ENCODE assay signal across 9 cellular contexts in the genomic region with DNA sequence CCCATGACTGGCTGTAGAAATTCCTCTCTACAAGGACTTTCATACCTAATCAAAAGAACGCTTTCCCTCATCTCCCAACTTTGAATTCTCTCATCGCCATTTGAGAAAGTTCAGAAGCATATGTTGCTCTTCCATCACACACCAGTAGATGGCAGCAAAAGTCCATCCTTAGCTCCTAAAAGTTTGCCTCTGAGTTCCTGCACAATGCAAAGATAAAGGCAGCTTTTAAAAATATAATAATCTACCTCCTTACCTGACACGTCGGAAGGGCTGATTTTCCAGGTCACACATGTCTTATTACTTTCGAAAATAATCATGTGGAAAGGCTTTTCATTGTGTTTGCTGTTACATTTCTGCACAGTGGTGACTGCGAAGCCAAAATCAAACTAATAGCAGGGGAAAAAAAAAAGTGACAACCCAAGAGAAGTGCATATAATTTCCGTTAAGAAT.
DNase-seq lines count a peak whose midpoint lies in the region; ATAC-seq, FAIRE-seq and TF ChIP-seq lines count a peak whose summit lies in the region.
"Had no signal": no experiment of that assay in that cellular context is flagged by ENCODE, and none has a peak within 500 bp of the region (broad histone marks: within the 10 kb centered on the region; RNA-seq: fewer than 3 reads in every experiment).

No MANE protein-coding gene starts in this region.

- peak; percentile 73 for ATAC-seq in HG03159 (IDR thresholded peaks at IDR 0.05; ENCODE audit: unreplicated experiment)
- ATAC-seq: T-cell had no signal

- no peak for TF ChIP-seq POLR2A in GM12892 (IDR thresholded peaks at IDR 0.05; ENCODE audit: low read depth, low read length)

- DNase-seq in C1 segment of cervical spinal cord (lab: John Stamatoyannopoulos, UW), result peak in 9 of 14 donors; percentile 0 to 42 (median 17)
- DNase-seq in GM18507 (ENCODE audit: extremely low spot score, insufficient read length, low read depth), result no peak
- peak; percentile 45 to 61 for DNase-seq in NOMO-1 (lab: John Stamatoyannopoulos, UW; ENCODE audit: unreplicated experiment in 2 of 2)
- DNase-seq in anterior cingulate cortex (lab: John Stamatoyannopoulos, UW), result peak in 44 of 58 donors; percentile 1 to 58 (median 18)
- peak in 32 of 51 donors; percentile 0 to 83 (median 10) for DNase-seq in hypothalamus (lab: John Stamatoyannopoulos, UW)
- peak; percentile 26 for DNase-seq in smooth muscle cell of the brain vasculature (ENCODE audit: low read depth, low spot score)
- no peak for DNase-seq in GM12892 (ENCODE audit: insufficient read length)

- FAIRE-seq in GM18507 (lab: Jason Lieb, UNC) (peak; percentile 47), GM12892 (lab: Jason Lieb, UNC) (no peak)

Comparison
In these comparisons a context has a peak if more than half of its experiments do, and no peak if none do; other contexts are left out.
1. DNase-seq: peak in C1 segment of cervical spinal cord (9 of 14), NOMO-1 (2 of 2), anterior cingulate cortex (44 of 58), hypothalamus (32 of 51) and smooth muscle cell of the brain vasculature (single experiment); none in GM18507 (single experiment) and GM12892 (single experiment).